24 cellular contexts compared by ENCODE assay signal in the genomic region with DNA sequence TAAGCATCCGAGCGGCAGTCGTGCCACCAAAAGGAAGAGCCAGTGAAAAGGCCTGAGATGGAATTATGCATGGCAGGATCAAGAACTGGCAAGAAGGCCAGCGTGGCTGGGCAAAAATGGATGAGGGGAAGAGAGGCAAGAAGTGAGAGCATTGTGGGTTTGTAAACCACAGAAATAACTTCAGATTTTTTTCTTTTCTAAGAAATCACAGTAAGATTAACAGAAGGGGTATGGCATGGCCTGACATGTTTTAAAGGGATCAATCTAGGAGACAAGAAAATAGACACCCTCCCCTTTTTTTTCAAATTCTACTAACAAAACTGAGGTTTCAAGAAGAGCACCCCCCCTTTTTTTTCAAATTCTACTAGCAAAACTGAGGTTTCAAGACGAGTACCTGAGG.
"Had no signal": no experiment of that assay in that cellular context is flagged by ENCODE, and none has a peak within 500 bp of the region (broad histone marks: within the 10 kb centered on the region; RNA-seq: fewer than 3 reads in every experiment).

No MANE protein-coding gene starts in this region.

- ATAC-seq: left colon; left lung; lower lobe of right lung; naive thymus-derived CD8-positive, alpha-beta T cell; sciatic nerve; stimulated activated naive B cell treated with anti-CD40 and anti-IgM and Interleukin-4, amounts not matched to agents 10 μg/mL and 1 μg/mL and 100 μg/mL, for 72 hours; stimulated activated naive CD8-positive, alpha-beta T cell treated with anti-CD3 and anti-CD28 coated beads, Interleukin-15, Interleukin-2, amounts not matched to agents 100 U/mL and 50 U/mL, for 24 hours; upper lobe of right lung had no signal

- H3K36me3 ChIP-seq: left lung, lower lobe of right lung, ovary, right atrium auricular region, stomach, thyroid gland, transverse colon, upper lobe of right lung had no signal

- H3K9me3 ChIP-seq: left lung, lower lobe of right lung, ovary, right atrium auricular region, stomach, testis, thyroid gland, transverse colon, upper lobe of right lung had no signal

- H3K27ac ChIP-seq: left lung, lower lobe of right lung, ovary, right atrium auricular region, skin epidermis, stomach, testis, thyroid gland, transverse colon, upper lobe of right lung had no signal

- H3K4me1 ChIP-seq: left lung, lower lobe of right lung, stomach, testis, thyroid gland, upper lobe of right lung had no signal

- DNase-seq: hypothalamus; immature natural killer cell; kidney; left colon; left lung; lower lobe of right lung; mammary epithelial cell; mesenchymal stem cell; naive thymus-derived CD8-positive, alpha-beta T cell; ovary; stimulated activated CD4-positive, alpha-beta T cell treated with anti-CD3 and anti-CD28 coated beads, Interleukin-12 subunit alpha, Interleukin-12 subunit beta, amount 100 ng/mL, for 4 hours; stimulated activated CD4-positive, alpha-beta T cell treated with anti-CD3 and anti-CD28 coated beads, Interleukin-15, amount 100 ng/mL, for 24 hours; stimulated activated CD4-positive, alpha-beta T cell treated with anti-CD3 and anti-CD28 coated beads, Interleukin-2, amount 100 ng/mL, for 24 hours; stimulated activated CD4-positive, alpha-beta T cell treated with anti-CD3 and anti-CD28 coated beads, Interleukin-4, amount 100 ng/mL, for 1 hour; stimulated activated naive B cell treated with anti-CD40 and anti-IgM and Interleukin-4, amounts not matched to agents 10 μg/mL and 1 μg/mL and 100 μg/mL, for 72 hours; stimulated activated naive CD8-positive, alpha-beta T cell treated with anti-CD3 and anti-CD28 coated beads, Interleukin-15, Interleukin-2, amounts not matched to agents 100 U/mL and 50 U/mL, for 24 hours; stomach; testis; thyroid gland; transverse colon; upper lobe of right lung had no signal

- H3K27me3 ChIP-seq: left lung, ovary, right atrium auricular region, stomach, testis, thyroid gland, transverse colon, upper lobe of right lung had no signal

- H3K4me3 ChIP-seq: left lung, lower lobe of right lung, ovary, right atrium auricular region, skin epidermis, stomach, testis, thyroid gland, transverse colon, upper lobe of right lung had no signal
